Comparison of ENCODE assay signal across 16 cellular contexts in the genomic region with DNA sequence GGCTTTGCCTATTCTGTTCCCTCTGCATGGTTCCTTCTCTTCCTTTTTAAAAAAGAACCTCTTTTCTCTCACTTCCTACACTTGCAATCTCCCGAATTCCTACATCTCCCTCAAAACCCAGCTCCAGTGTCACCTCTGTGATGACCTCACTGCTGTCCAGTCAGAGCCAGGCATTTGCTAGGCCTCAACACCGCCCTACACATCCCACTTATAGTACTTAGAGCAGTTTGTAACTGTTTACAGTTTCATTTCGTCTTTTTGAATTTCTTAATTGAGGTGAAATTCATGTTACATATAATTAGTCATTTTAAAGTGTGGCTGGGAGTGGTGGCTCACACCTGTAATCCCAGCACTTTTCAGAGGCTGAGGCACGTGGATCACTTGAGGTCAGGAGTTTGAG. TPM values are rescaled to one million over a fixed set of nuclear protein-coding genes. Genes with fewer than 3 reads are reported as not detected.
A peak's percentile ranks its signal among the peaks of the same experiment; 100 is the strongest.
DNase-seq lines count a peak whose midpoint lies in the region; TF ChIP-seq lines count a peak whose summit lies in the region.
"Had no signal": no experiment of that assay in that cellular context is flagged by ENCODE, and none has a peak within 500 bp of the region (broad histone marks: within the 10 kb centered on the region; RNA-seq: fewer than 3 reads in every experiment).

No MANE protein-coding gene starts in this region.

- H3K79me1 ChIP-seq in neuronal stem cell (ENCODE audit: low read depth, low read length), result no peaks in the 10 kb centered on the region

- H3K9me3 ChIP-seq in adrenal gland (replicated peaks in 1 of 3) (no peaks in the 10 kb centered on the region), osteoblast (ENCODE audit: low read depth, low read length) (no peaks in the 10 kb centered on the region), neuronal stem cell (replicated peaks in 1 of 2; ENCODE audit: control insufficient read depth in 2 of 2, insufficient read depth in 1 of 2, low read depth in 1 of 2, low read length in 2 of 2) (peaks cover 0 to 2% of the 10 kb centered on the region in 2 donors)

- H3K4ac ChIP-seq in neuronal stem cell (ENCODE audit: low read length), result no peak overlapping the region

- H2AK5ac ChIP-seq in neuronal stem cell (ENCODE audit: low read depth, low read length), result no peak overlapping the region

- H2AFZ ChIP-seq in osteoblast (ENCODE audit: low read length), result no peak overlapping the region
- H2AFZ ChIP-seq in neuronal stem cell (ENCODE audit: low read length), result no peak overlapping the region
- H2AFZ ChIP-seq: GM23338 had no signal

- H3K18ac ChIP-seq in neuronal stem cell (ENCODE audit: low read length), result no peak overlapping the region

- no peak overlapping the region for H3K9ac ChIP-seq in neuronal stem cell (ENCODE audit: low read depth, low read length, poor library complexity)

- H3K4me2 ChIP-seq in osteoblast (ENCODE audit: insufficient read depth, low read length) (no peak overlapping the region), neuronal stem cell (ENCODE audit: insufficient read depth, low read length, poor library complexity, severe bottlenecking) (no peak overlapping the region)
- H3K4me2 ChIP-seq: GM23338, smooth muscle cell had no signal

- intact Hi-C loops in adrenal gland (cut with DNase I), result no loop called here

- DNase-seq in LHCN-M2 (ENCODE audit: low read depth), result peak; percentile 1
- no peak for DNase-seq in adrenal gland
- no peak for DNase-seq in osteoblast (ENCODE audit: insufficient read length, low spot score, missing footprints)
- DNase-seq in T-helper 2 cell, result no peak
- DNase-seq in NCI-H446 (lab: John Stamatoyannopoulos, UW), result no peak
- no peak for DNase-seq in neuronal stem cell (ENCODE audit: low spot score)
- DNase-seq: activated CD4-positive, alpha-beta T cell treated with anti-CD3 and anti-CD28 coated beads for 48 hours; activated CD8-positive, alpha-beta memory T cell treated with anti-CD3 and anti-CD28 coated beads, Interleukin-2, amount 50 U/mL, for 4 hours; activated gamma-delta T cell treated with Interleukin-2 at 50 U/mL for 16 hours; anterior cingulate cortex; DMS 273 treated with DMSO at 0.1 percent for 48 hours; KG1; NCI-H345 had no signal

- H3K79me2 ChIP-seq in osteoblast (ENCODE audit: insufficient read depth, low read length), result no peaks in the 10 kb centered on the region

- no peaks in the 10 kb centered on the region for H4K20me1 ChIP-seq in osteoblast (ENCODE audit: insufficient read depth, low read length)

- TF ChIP-seq CTCF in adrenal gland (IDR thresholded peaks at IDR 0.05) (no peak), osteoblast (IDR thresholded peaks at IDR 0.05; ENCODE audit: extremely low read depth, low read depth, low read length) (no peak)

- no peak overlapping the region for H3K14ac ChIP-seq in neuronal stem cell (ENCODE audit: low read length)

- H3K4me1 ChIP-seq in adrenal gland (replicated peaks in 1 of 2) (peaks cover 5 to 11% of the 10 kb centered on the region in 2 donors), osteoblast (ENCODE audit: insufficient read depth, low read length) (no peaks in the 10 kb centered on the region), neuronal stem cell (ENCODE audit: control insufficient read depth in 2 of 2, insufficient read depth in 1 of 2, low read depth in 1 of 2, low read length in 2 of 2) (no peaks in the 10 kb centered on the region)

- no peak overlapping the region for H2BK120ac ChIP-seq in neuronal stem cell (ENCODE audit: low read depth, low read length)

- H3K23ac ChIP-seq in neuronal stem cell (ENCODE audit: low read depth, low read length, poor library complexity), result no peak overlapping the region

- H3K27ac ChIP-seq in adrenal gland (peak overlapping the region; percentile 50 to 82 (median 80)), osteoblast (ENCODE audit: low read depth, low read length) (peak overlapping the region; percentile 36), neuronal stem cell (replicated peaks; ENCODE audit: low read length) (no peak overlapping the region)
- H3K27ac ChIP-seq: SK-N-MC had no signal

- H3K4me3 ChIP-seq in adrenal gland (no peak overlapping the region), osteoblast (ENCODE audit: insufficient read depth, low read length) (no peak overlapping the region), neuronal stem cell (ENCODE audit: low read length in 2 of 2) (no peak overlapping the region)
- H3K4me3 ChIP-seq: GM23338, SK-N-MC, smooth muscle cell had no signal

- no peak overlapping the region for H4K8ac ChIP-seq in neuronal stem cell (ENCODE audit: low read depth, low read length)

- TF ChIP-seq POLR2A in adrenal gland (IDR thresholded peaks at IDR 0.05), result no peak

- H3K36me3 ChIP-seq in adrenal gland (replicated peaks in 1 of 2), result no peaks in the 10 kb centered on the region
- H3K36me3 ChIP-seq in osteoblast (ENCODE audit: insufficient read depth, low read length), result no peaks in the 10 kb centered on the region
- H3K36me3 ChIP-seq in neuronal stem cell (replicated peaks in 1 of 2; ENCODE audit: control insufficient read depth in 2 of 2, insufficient read depth in 2 of 2, low read length in 2 of 2), result no peaks in the 10 kb centered on the region

- no peak overlapping the region for H2BK12ac ChIP-seq in neuronal stem cell (ENCODE audit: low read length)

- no peak overlapping the region for H2BK15ac ChIP-seq in neuronal stem cell (ENCODE audit: low read length)

- H4K91ac ChIP-seq in neuronal stem cell (ENCODE audit: low read depth, low read length, poor library complexity), result no peak overlapping the region

- 68 to 79% (median 74%) methylated on average over 4 of the region's 4 CpGs for WGBS in adrenal gland, 4 donors
- WGBS in neuronal stem cell (ENCODE audit: extremely low coverage in 2 of 2, insufficient read length in 2 of 2, insufficient replicate concordance in 1 of 2), 2 donors, result no CpG with 5 or more reads among the region's 4 CpGs

- H3K27me3 ChIP-seq in adrenal gland, result no peaks in the 10 kb centered on the region
- no peaks in the 10 kb centered on the region for H3K27me3 ChIP-seq in osteoblast (ENCODE audit: insufficient read depth, low read length)
- H3K27me3 ChIP-seq in neuronal stem cell (ENCODE audit: control insufficient read depth in 3 of 3, insufficient read depth in 3 of 3, low read depth in 1 of 3, low read length in 3 of 3), result peaks cover 0 to 6% (median 0%) of the 10 kb centered on the region in 3 experiments

- no peak overlapping the region for H2BK5ac ChIP-seq in neuronal stem cell (ENCODE audit: low read length)

RNA-seq across cellular contexts. Expression of a gene that starts 30.8 kb away (rescaled TPM):
- total RNA-seq in LHCN-M2 (2014; rRNA removed), result 0.96 and 1.1 TPM in 2 replicates
- 2.6 TPM for polyA plus RNA-seq in LHCN-M2 (2012)
- total RNA-seq in adrenal gland, result 100 to 1,000 TPM; 162 to 885 (median 366) TPM
- polyA plus RNA-seq in adrenal gland, result 100 to 1,000 TPM in 2 of 3 donors, 10 to 100 TPM in 1; 13.9 to 252 (median 101) TPM
- 1.8 and 4.0 TPM in 2 replicates for total RNA-seq in osteoblast
- polyA plus RNA-seq in neuronal stem cell (2013, experiment 1 of 2), result 0.21 TPM
- 0.28 TPM for polyA plus RNA-seq in neuronal stem cell (2013, experiment 2 of 2)
- total RNA-seq: GM23338 had no signal
- polyA plus RNA-seq: GM23338 had no signal

RNA-seq across cellular contexts. Expression of a gene that starts 37.1 kb away (rescaled TPM):
- total RNA-seq in LHCN-M2 (2014; rRNA removed) (42.8 and 43.0 TPM in 2 replicates), adrenal gland (100 to 1,000 TPM in 1 of 8 donors, 10 to 100 TPM in 6, 1 to 10 TPM in 1; 6.6 to 348 (median 29.8) TPM), osteoblast (8.3 and 8.5 TPM in 2 replicates)
- 7.2 TPM for polyA plus RNA-seq in LHCN-M2 (2012)
- polyA plus RNA-seq in adrenal gland, result 10 to 100 TPM in 2 of 3 donors, 1 to 10 TPM in 1; 5.6 to 44.7 (median 25.3) TPM
- polyA plus RNA-seq in neuronal stem cell (2013, experiment 1 of 2), result 14.7 TPM
- polyA plus RNA-seq in neuronal stem cell (2013, experiment 2 of 2), result 13.3 TPM

RNA-seq across cellular contexts. Expression of a gene that starts 37.5 kb away (rescaled TPM):
- total RNA-seq in LHCN-M2 (2014; rRNA removed) (51.0 and 56.2 TPM in 2 replicates), adrenal gland (100 to 1,000 TPM in 3 of 8 donors, 10 to 100 TPM in 5; 73.8 to 133 (median 90.2) TPM), osteoblast (17.4 and 20.6 TPM in 2 replicates)
- 128 TPM for polyA plus RNA-seq in LHCN-M2 (2012)
- 100 to 1,000 TPM in 1 of 3 donors, 10 to 100 TPM in 2; 42.1 to 135 (median 45.0) TPM for polyA plus RNA-seq in adrenal gland
- 63.6 TPM for polyA plus RNA-seq in neuronal stem cell (2013, experiment 1 of 2)
- 61.2 TPM for polyA plus RNA-seq in neuronal stem cell (2013, experiment 2 of 2)

RNA-seq across cellular contexts. Expression of a gene that starts 37.8 kb away (rescaled TPM):
- total RNA-seq in LHCN-M2 (2014; rRNA removed) (17.2 and 19.4 TPM in 2 replicates), adrenal gland (10 to 100 TPM; 14.0 to 61.2 (median 36.1) TPM), osteoblast (19.7 and 24.2 TPM in 2 replicates)
- 11.6 TPM for polyA plus RNA-seq in LHCN-M2 (2012)
- polyA plus RNA-seq in adrenal gland, result 100 to 1,000 TPM in 2 of 3 donors, 10 to 100 TPM in 1; 25.6 to 163 (median 142) TPM
- 10.0 TPM for polyA plus RNA-seq in neuronal stem cell (2013, experiment 1 of 2)
- 8.5 TPM for polyA plus RNA-seq in neuronal stem cell (2013, experiment 2 of 2)

RNA-seq across cellular contexts. Expression of a gene that starts 44.9 kb away (rescaled TPM):
- 44.2 and 47.4 TPM in 2 replicates for total RNA-seq in LHCN-M2 (2014; rRNA removed)
- 75.1 TPM for polyA plus RNA-seq in LHCN-M2 (2012)
- 100 to 1,000 TPM in 1 of 8 donors, 10 to 100 TPM in 7; 31.3 to 156 (median 45.0) TPM for total RNA-seq in adrenal gland
- 100 to 1,000 TPM in 2 of 3 donors, 10 to 100 TPM in 1; 96.3 to 115 (median 101) TPM for polyA plus RNA-seq in adrenal gland
- total RNA-seq in osteoblast, result 28.2 and 35.7 TPM in 2 replicates
- 29.3 TPM for polyA plus RNA-seq in neuronal stem cell (2013, experiment 1 of 2)
- 29.1 TPM for polyA plus RNA-seq in neuronal stem cell (2013, experiment 2 of 2)

Comparison
In these comparisons a context has a peak if more than half of its experiments do, and no peak if none do; other contexts are left out.
1. RNA of a gene that starts 30.8 kb away (total RNA-seq): 162 to 885 TPM in adrenal gland; 1.8 to 4.0 TPM in osteoblast and 0.96 to 1.1 TPM in LHCN-M2; every median in the first group is over 10 times any median in the second.